In genomic region chr6:63573899-63574553, GRCh38 we compare ENCODE assay signal across 8 cellular contexts. TPM values are rescaled to one million over a fixed set of nuclear protein-coding genes. Genes with fewer than 3 reads are reported as not detected.
DNase-seq lines count a peak whose midpoint lies in the region; ATAC-seq and TF ChIP-seq lines count a peak whose summit lies in the region.

No MANE protein-coding gene starts in this region.

- peak overlapping the region; percentile 93 to 98 (median 98) for H3K27ac Mint-ChIP-seq in immature natural killer cell

- peaks cover 0 to 11% (median 6%) of the 10 kb centered on the region in 3 donors for H3K36me3 Mint-ChIP-seq in immature natural killer cell

- peaks cover 0 to 10% of the 10 kb centered on the region in 2 donors for H3K4me1 ChIP-seq in ascending aorta

- H3K9me3 ChIP-seq in KOPT-K1 (ENCODE audit: insufficient read depth, low read length, poor library complexity, severe bottlenecking) (no peaks in the 10 kb centered on the region), ascending aorta (no peaks in the 10 kb centered on the region)

- intact Hi-C loops in ascending aorta (cut with DNase I), result no loop called here

- H3K36me3 ChIP-seq in KOPT-K1 (ENCODE audit: insufficient read depth, low read length), result peaks cover 30% of the 10 kb centered on the region
- H3K36me3 ChIP-seq in ascending aorta, result peaks cover 5 to 22% of the 10 kb centered on the region in 2 donors

- TF ChIP-seq CTCF in ascending aorta (IDR thresholded peaks at IDR 0.05), result peak; percentile 38 to 51 (median 40)

- H3K4me3 Mint-ChIP-seq in immature natural killer cell, result peak overlapping the region; percentile 92 to 95 (median 93)

- H3K27ac ChIP-seq in KOPT-K1 (ENCODE audit: low read depth, low read length, poor library complexity, severe bottlenecking) (peak overlapping the region; percentile 78), ascending aorta (peak overlapping the region; percentile 98)

- peak; percentile 15 for DNase-seq in activated CD4-positive, CD25-positive, alpha-beta regulatory T cell treated with anti-CD3 and anti-CD28 coated beads, Interleukin-2, amount 50 U/mL, for 16 hours (ENCODE audit: low read depth, low spot score)
- peak; percentile 68 for DNase-seq in RPMI8226
- peak in 1 of 2 donors; percentile 69 for DNase-seq in ascending aorta (ENCODE audit: low spot score in 2 of 2)
- peak; percentile 33 to 51 (median 49) for DNase-seq in immature natural killer cell
- peak; percentile 54 for DNase-seq in stimulated activated CD4-positive, alpha-beta T cell treated with anti-CD3 and anti-CD28 coated beads, Interleukin-15, amount 100 ng/mL, for 24 hours

- H3K27me3 ChIP-seq in ascending aorta, result no peaks in the 10 kb centered on the region

- H3K4me1 Mint-ChIP-seq in immature natural killer cell, result peaks cover 30 to 37% of the 10 kb centered on the region in 2 donors

- peak overlapping the region; percentile 89 to 91 for H3K4me3 ChIP-seq in ascending aorta

- no peak for ATAC-seq in activated CD4-positive, CD25-positive, alpha-beta regulatory T cell treated with anti-CD3 and anti-CD28 coated beads, Interleukin-2, amount 50 U/mL, for 24 hours
- ATAC-seq in HG03520 (IDR thresholded peaks at IDR 0.05; ENCODE audit: unreplicated experiment), result no peak

- no peaks in the 10 kb centered on the region for H3K9me3 Mint-ChIP-seq in immature natural killer cell

- peaks cover 10 to 22% (median 20%) of the 10 kb centered on the region in 3 donors for H3K27me3 Mint-ChIP-seq in immature natural killer cell (ENCODE audit: low read depth in 3 of 3)

RNA-seq across cellular contexts. Expression of gene PTP4A1, which starts 1.7 kb away (rescaled TPM):
- 33.3 TPM for total RNA-seq in ascending aorta
- 10 to 100 TPM; 56.5 to 88.9 (median 60.6) TPM for polyA plus RNA-seq in immature natural killer cell
